Comparison of ENCODE assay signal across 29 cellular contexts in the genomic region with DNA sequence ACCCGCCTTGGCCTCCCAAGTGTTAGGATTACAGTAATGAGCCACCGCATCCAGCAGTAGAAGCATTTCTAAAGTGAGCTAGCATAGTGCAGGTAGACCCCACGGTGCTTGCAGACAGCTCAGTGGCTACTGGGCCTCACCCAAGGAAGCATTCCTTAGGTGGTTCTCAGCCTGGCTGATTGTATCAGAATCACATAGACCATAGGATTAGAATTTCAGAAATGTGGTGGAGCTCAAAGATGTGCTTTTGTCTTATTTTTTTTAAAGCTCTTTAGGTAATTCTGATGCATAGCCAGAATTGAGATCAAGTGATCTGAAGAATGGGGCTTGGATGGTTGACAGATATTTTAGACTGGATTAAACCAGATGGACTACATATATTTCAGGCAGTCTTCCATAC. TPM values are rescaled to one million over a fixed set of nuclear protein-coding genes. Genes with fewer than 3 reads are reported as not detected.
DNase-seq lines count a peak whose midpoint lies in the region; ATAC-seq, FAIRE-seq and TF ChIP-seq lines count a peak whose summit lies in the region.
"Had no signal": no experiment of that assay in that cellular context is flagged by ENCODE, and none has a peak within 500 bp of the region (broad histone marks: within the 10 kb centered on the region; RNA-seq: fewer than 3 reads in every experiment).

No MANE protein-coding gene starts in this region.

- POLR2A ChIA-PET in activated CD4-positive, alpha-beta T cell treated with anti-CD3 and anti-CD28 coated beads, Interleukin-2, amount 10 ng/mL, durations not matched to agents 7 days and 5 days (lab: Charles Lee), result interaction anchor here (0.6 kb wide), 1 partner anchor 609 kb away, joined by 3 read pairs; no protein-coding TSS in a partner anchor
- POLR2A ChIA-PET in naive thymus-derived CD4-positive, alpha-beta T cell (lab: Charles Lee), result no interaction called here

- H3K27ac Mint-ChIP-seq in activated CD4-positive, alpha-beta T cell treated with anti-CD3 and anti-CD28 coated beads, Interleukin-2, amount 10 ng/mL, durations not matched to agents 7 days and 5 days, result peak overlapping the region; percentile 28
- H3K27ac Mint-ChIP-seq in naive thymus-derived CD4-positive, alpha-beta T cell, result peak overlapping the region in 1 of 9 donors; percentile 30
- H3K27ac Mint-ChIP-seq: activated naive CD8-positive, alpha-beta T cell treated with anti-CD3 and anti-CD28 coated beads, Interleukin-2, amount 50 U/mL, for 24 hours; CD8-positive, alpha-beta T cell; endodermal cell; memory B cell had no signal

- H3K27ac ChIP-seq in RWPE2 (ENCODE audit: poor library complexity, severe bottlenecking), result no peak overlapping the region
- H3K27ac ChIP-seq in naive thymus-derived CD4-positive, alpha-beta T cell (ENCODE audit: low read depth, low read length), result no peak overlapping the region
- H3K27ac ChIP-seq: 22Rv1, breast epithelium, coronary artery, neutrophil, prostate gland, testis had no signal

- H3K4me3 ChIP-seq in RWPE2 (ENCODE audit: severe bottlenecking) (no peak overlapping the region), fibroblast of pulmonary artery (replicated peaks; ENCODE audit: low read depth, low read length) (no peak overlapping the region), skeletal muscle cell (ENCODE audit: low read depth, low read length) (no peak overlapping the region)
- no peak overlapping the region for H3K4me3 ChIP-seq in naive thymus-derived CD4-positive, alpha-beta T cell (ENCODE audit: low read length)
- H3K4me3 ChIP-seq: breast epithelium, coronary artery, prostate gland, testis had no signal

- H3K4me1 ChIP-seq in RWPE2 (ENCODE audit: insufficient read depth, poor library complexity, severe bottlenecking), result no peaks in the 10 kb centered on the region
- H3K4me1 ChIP-seq in naive thymus-derived CD4-positive, alpha-beta T cell (ENCODE audit: control insufficient read depth in 2 of 2, insufficient read depth in 2 of 2, low read length in 2 of 2), result no peaks in the 10 kb centered on the region
- H3K4me1 ChIP-seq: breast epithelium, prostate gland, testis had no signal

- H3K9me3 Mint-ChIP-seq in activated CD4-positive, alpha-beta T cell treated with anti-CD3 and anti-CD28 coated beads, Interleukin-2, amount 10 ng/mL, durations not matched to agents 7 days and 5 days, result peaks cover 2% of the 10 kb centered on the region
- H3K9me3 Mint-ChIP-seq in naive thymus-derived CD4-positive, alpha-beta T cell, result peaks cover 0 to 1% (median 0%) of the 10 kb centered on the region in 11 donors
- H3K9me3 Mint-ChIP-seq: CD8-positive, alpha-beta T cell; memory B cell had no signal

- TF ChIP-seq CTCF in RWPE2 (IDR thresholded peaks at IDR 0.05; ENCODE audit: poor library complexity, severe bottlenecking), result no peak
- no peak for TF ChIP-seq CTCF in fibroblast of pulmonary artery (IDR thresholded peaks at IDR 0.05; ENCODE audit: low read length, missing control alignments)

- no peak overlapping the region for H3K4me3 Mint-ChIP-seq in activated CD4-positive, alpha-beta T cell treated with anti-CD3 and anti-CD28 coated beads, Interleukin-2, amount 10 ng/mL, durations not matched to agents 7 days and 5 days
- H3K4me3 Mint-ChIP-seq in naive thymus-derived CD4-positive, alpha-beta T cell, result no peak overlapping the region
- H3K4me3 Mint-ChIP-seq: activated naive CD8-positive, alpha-beta T cell treated with anti-CD3 and anti-CD28 coated beads, Interleukin-2, amount 50 U/mL, for 24 hours; CD8-positive, alpha-beta T cell; endodermal cell; memory B cell had no signal

- intact Hi-C loops in naive thymus-derived CD4-positive, alpha-beta T cell (cut with micrococcal nuclease), result no loop called here

- peak; percentile 52; the same call in 1 of the 3 replicates for ATAC-seq in RWPE2 (ENCODE audit: low read depth)
- no peak for ATAC-seq in naive thymus-derived CD4-positive, alpha-beta T cell
- ATAC-seq: activated naive CD8-positive, alpha-beta T cell treated with anti-CD3 and anti-CD28 coated beads, Interleukin-2, amount 50 U/mL, for 24 hours; CD8-positive, alpha-beta T cell; esophagus mucosa; stimulated activated naive CD8-positive, alpha-beta T cell treated with anti-CD3 and anti-CD28 coated beads, Interleukin-15, Interleukin-2, amounts not matched to agents 100 U/mL and 50 U/mL, for 24 hours had no signal

- peaks cover 78% of the 10 kb centered on the region for H3K36me3 Mint-ChIP-seq in activated CD4-positive, alpha-beta T cell treated with anti-CD3 and anti-CD28 coated beads, Interleukin-2, amount 10 ng/mL, durations not matched to agents 7 days and 5 days (ENCODE audit: low read depth)
- peaks cover 0 to 52% (median 0%) of the 10 kb centered on the region in 5 donors for H3K36me3 Mint-ChIP-seq in naive thymus-derived CD4-positive, alpha-beta T cell
- H3K36me3 Mint-ChIP-seq: CD8-positive, alpha-beta T cell; memory B cell had no signal

- no peaks in the 10 kb centered on the region for H3K9me3 ChIP-seq in RWPE2 (ENCODE audit: severe bottlenecking)
- no peaks in the 10 kb centered on the region for H3K9me3 ChIP-seq in naive thymus-derived CD4-positive, alpha-beta T cell (ENCODE audit: control insufficient read depth in 2 of 3, low read length in 3 of 3)
- H3K9me3 ChIP-seq: breast epithelium, neutrophil, prostate gland, testis had no signal

- H3K4me1 Mint-ChIP-seq in activated CD4-positive, alpha-beta T cell treated with anti-CD3 and anti-CD28 coated beads, Interleukin-2, amount 10 ng/mL, durations not matched to agents 7 days and 5 days, result peaks cover 32% of the 10 kb centered on the region
- H3K4me1 Mint-ChIP-seq in naive thymus-derived CD4-positive, alpha-beta T cell, result peaks cover 0 to 22% (median 0%) of the 10 kb centered on the region in 7 donors
- H3K4me1 Mint-ChIP-seq: endodermal cell had no signal

- peaks cover 93% of the 10 kb centered on the region for H3K36me3 ChIP-seq in RWPE2 (ENCODE audit: low read depth)
- no peaks in the 10 kb centered on the region for H3K36me3 ChIP-seq in naive thymus-derived CD4-positive, alpha-beta T cell (ENCODE audit: control insufficient read depth in 2 of 3, insufficient read depth in 3 of 3, low read length in 3 of 3)
- H3K36me3 ChIP-seq: breast epithelium, prostate gland had no signal

- no peaks in the 10 kb centered on the region for H3K27me3 Mint-ChIP-seq in activated CD4-positive, alpha-beta T cell treated with anti-CD3 and anti-CD28 coated beads, Interleukin-2, amount 10 ng/mL, durations not matched to agents 7 days and 5 days
- peaks cover 0 to 5% (median 0%) of the 10 kb centered on the region in 5 donors for H3K27me3 Mint-ChIP-seq in naive thymus-derived CD4-positive, alpha-beta T cell
- H3K27me3 Mint-ChIP-seq: activated naive CD8-positive, alpha-beta T cell treated with anti-CD3 and anti-CD28 coated beads, Interleukin-2, amount 50 U/mL, for 24 hours had no signal

- no peak for DNase-seq in activated CD4-positive, alpha-beta T cell treated with anti-CD3 and anti-CD28 coated beads, Interleukin-2, amount 10 ng/mL, durations not matched to agents 7 days and 5 days
- DNase-seq in activated CD4-positive, alpha-beta T cell treated with anti-CD3 and anti-CD28 coated beads for 4 hours, result no peak
- DNase-seq in RWPE2 (ENCODE audit: low spot score), result no peak
- DNase-seq in fibroblast of pulmonary artery (ENCODE audit: low read depth), result peak; percentile 13
- peak; percentile 12 for DNase-seq in skeletal muscle cell (ENCODE audit: low read depth)
- DNase-seq in naive thymus-derived CD4-positive, alpha-beta T cell, result no peak
- no peak for DNase-seq in HTR-8/SVneo (ENCODE audit: insufficient read length, low spot score)
- no peak for DNase-seq in SHP77 treated with DMSO at 0.1 percent for 48 hours (lab: John Stamatoyannopoulos, UW)
- DNase-seq: activated CD4-positive, CD25-positive, alpha-beta regulatory T cell treated with anti-CD3 and anti-CD28 coated beads, Interleukin-2, amount 50 U/mL, for 72 hours; activated effector memory CD4-positive, alpha-beta T cell treated with anti-CD3 and anti-CD28 coated beads, Interleukin-2, amount 50 U/mL, for 16 hours; activated naive CD8-positive, alpha-beta T cell treated with anti-CD3 and anti-CD28 coated beads, Interleukin-2, amount 50 U/mL, for 24 hours; activated T-cell treated with anti-CD3 and anti-CD28 coated beads for 4 hours; CD8-positive, alpha-beta T cell; endodermal cell; NCI-H1105; NCI-H2029; NCI-H526; NK-92 treated with Interleukin-12 subunit alpha and Interleukin-12 subunit beta, amount 100 ng/mL, for 24 hours; stimulated activated naive CD8-positive, alpha-beta T cell treated with anti-CD3 and anti-CD28 coated beads, Interleukin-15, Interleukin-2, amounts not matched to agents 100 U/mL and 50 U/mL, for 24 hours; testis had no signal

- FAIRE-seq in HTR-8/SVneo (lab: Jason Lieb, UNC), result no peak
- FAIRE-seq: frontal cortex, H54 had no signal

- H3K27me3 ChIP-seq in RWPE2 (ENCODE audit: insufficient read depth, poor library complexity, severe bottlenecking), result no peaks in the 10 kb centered on the region
- no peaks in the 10 kb centered on the region for H3K27me3 ChIP-seq in naive thymus-derived CD4-positive, alpha-beta T cell (ENCODE audit: control insufficient read depth in 2 of 2, insufficient read depth in 2 of 2, low read length in 2 of 2)
- H3K27me3 ChIP-seq: breast epithelium, neutrophil, testis had no signal

- CTCF ChIA-PET in activated CD4-positive, alpha-beta T cell treated with anti-CD3 and anti-CD28 coated beads, Interleukin-2, amount 10 ng/mL, durations not matched to agents 7 days and 5 days (lab: Charles Lee), result interaction anchor here (0.6 to 1.3 kb wide), 3 partner anchors 17 to 281 kb away, joined by 3 read pairs; no protein-coding TSS in a partner anchor
- CTCF ChIA-PET in naive thymus-derived CD4-positive, alpha-beta T cell (lab: Charles Lee), result interaction anchor here (0.8 kb wide), 1 partner anchor 9 kb away, joined by 4 read pairs; no protein-coding TSS in a partner anchor

RNA-seq across cellular contexts. Expression of a gene that starts 10.9 kb away (rescaled TPM):
- total RNA-seq in activated CD4-positive, alpha-beta T cell treated with anti-CD3 and anti-CD28 coated beads, Interleukin-2, amount 10 ng/mL, durations not matched to agents 7 days and 5 days, result 100 to 1,000 TPM in 1 of 2 experiments, 10 to 100 TPM in 1; 87.9 to 100 TPM
- total RNA-seq in naive thymus-derived CD4-positive, alpha-beta T cell, result 10 to 100 TPM in 1 of 5 experiments, 1 to 10 TPM in 1, under 1 TPM in 3; 0.35 to 48.6 (median 0.82) TPM
- polyA plus RNA-seq in naive thymus-derived CD4-positive, alpha-beta T cell, result under 1 TPM in 1 of 2 donors, not detected in 1; 0.30 TPM

Comparison
In these comparisons a context has a peak if more than half of its experiments do, and no peak if none do; other contexts are left out.
1. DNase-seq: peak in fibroblast of pulmonary artery (single experiment) and skeletal muscle cell (single experiment); none in activated CD4-positive, alpha-beta T cell treated with anti-CD3 and anti-CD28 coated beads, Interleukin-2, amount 10 ng/mL, durations not matched to agents 7 days and 5 days (single experiment), activated CD4-positive, alpha-beta T cell treated with anti-CD3 and anti-CD28 coated beads for 4 hours (0 of 2), RWPE2 (single experiment), naive thymus-derived CD4-positive, alpha-beta T cell (0 of 9), HTR-8/SVneo (single experiment) and SHP77 treated with DMSO at 0.1 percent for 48 hours (single experiment).